1 cellular context compared by ENCODE assay signal in the genomic region with DNA sequence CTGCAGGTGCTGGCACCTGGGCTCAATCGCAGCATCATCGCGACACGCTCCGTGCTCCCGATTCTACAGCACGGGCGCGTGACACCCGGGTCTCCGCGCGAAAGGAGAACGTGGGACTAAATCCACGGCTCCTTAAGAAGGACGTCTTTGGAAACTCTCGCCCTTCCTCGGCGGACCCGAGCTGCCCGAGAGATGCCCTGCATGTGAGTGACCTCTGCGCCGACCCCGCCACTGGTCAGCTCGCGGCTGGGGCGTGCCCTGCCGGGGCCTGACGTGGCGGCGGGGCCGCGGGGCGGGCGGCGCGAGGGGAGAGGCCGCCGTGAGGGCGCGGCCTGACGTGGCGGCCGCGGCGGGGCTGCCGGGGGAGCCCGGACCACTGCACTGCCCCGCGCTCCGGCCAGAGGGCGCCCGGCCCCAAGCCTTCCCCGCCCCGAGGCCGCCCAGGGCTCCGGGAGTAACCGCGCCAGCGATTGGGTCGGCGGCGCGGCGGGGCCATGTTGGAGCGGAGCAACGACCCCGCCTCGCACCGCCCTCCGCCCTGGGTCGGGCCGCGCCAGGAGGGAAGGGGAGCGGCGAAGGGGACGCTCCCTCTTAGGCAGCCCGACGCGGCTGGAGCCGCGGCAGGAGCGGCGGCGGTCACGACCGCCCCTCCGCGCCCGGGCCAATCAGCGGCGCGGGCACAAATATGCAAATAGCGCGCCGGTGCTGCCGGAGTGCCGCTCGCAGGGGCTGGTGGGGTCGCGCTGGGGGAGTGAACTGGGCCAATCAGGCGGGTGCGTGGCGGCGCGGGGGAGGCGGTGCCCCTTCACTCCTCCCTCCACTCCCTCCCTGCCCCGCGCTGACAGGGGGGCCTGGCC.
TF ChIP-seq lines count a peak whose summit lies in the region.

No MANE protein-coding gene starts in this region.

TF ChIP-seq in HepG2, 621 proteins besides CTCF, POLR2A, EP300 and RAD21 (continued from another document and continues in another):
- TF ChIP-seq, protein P1, sequence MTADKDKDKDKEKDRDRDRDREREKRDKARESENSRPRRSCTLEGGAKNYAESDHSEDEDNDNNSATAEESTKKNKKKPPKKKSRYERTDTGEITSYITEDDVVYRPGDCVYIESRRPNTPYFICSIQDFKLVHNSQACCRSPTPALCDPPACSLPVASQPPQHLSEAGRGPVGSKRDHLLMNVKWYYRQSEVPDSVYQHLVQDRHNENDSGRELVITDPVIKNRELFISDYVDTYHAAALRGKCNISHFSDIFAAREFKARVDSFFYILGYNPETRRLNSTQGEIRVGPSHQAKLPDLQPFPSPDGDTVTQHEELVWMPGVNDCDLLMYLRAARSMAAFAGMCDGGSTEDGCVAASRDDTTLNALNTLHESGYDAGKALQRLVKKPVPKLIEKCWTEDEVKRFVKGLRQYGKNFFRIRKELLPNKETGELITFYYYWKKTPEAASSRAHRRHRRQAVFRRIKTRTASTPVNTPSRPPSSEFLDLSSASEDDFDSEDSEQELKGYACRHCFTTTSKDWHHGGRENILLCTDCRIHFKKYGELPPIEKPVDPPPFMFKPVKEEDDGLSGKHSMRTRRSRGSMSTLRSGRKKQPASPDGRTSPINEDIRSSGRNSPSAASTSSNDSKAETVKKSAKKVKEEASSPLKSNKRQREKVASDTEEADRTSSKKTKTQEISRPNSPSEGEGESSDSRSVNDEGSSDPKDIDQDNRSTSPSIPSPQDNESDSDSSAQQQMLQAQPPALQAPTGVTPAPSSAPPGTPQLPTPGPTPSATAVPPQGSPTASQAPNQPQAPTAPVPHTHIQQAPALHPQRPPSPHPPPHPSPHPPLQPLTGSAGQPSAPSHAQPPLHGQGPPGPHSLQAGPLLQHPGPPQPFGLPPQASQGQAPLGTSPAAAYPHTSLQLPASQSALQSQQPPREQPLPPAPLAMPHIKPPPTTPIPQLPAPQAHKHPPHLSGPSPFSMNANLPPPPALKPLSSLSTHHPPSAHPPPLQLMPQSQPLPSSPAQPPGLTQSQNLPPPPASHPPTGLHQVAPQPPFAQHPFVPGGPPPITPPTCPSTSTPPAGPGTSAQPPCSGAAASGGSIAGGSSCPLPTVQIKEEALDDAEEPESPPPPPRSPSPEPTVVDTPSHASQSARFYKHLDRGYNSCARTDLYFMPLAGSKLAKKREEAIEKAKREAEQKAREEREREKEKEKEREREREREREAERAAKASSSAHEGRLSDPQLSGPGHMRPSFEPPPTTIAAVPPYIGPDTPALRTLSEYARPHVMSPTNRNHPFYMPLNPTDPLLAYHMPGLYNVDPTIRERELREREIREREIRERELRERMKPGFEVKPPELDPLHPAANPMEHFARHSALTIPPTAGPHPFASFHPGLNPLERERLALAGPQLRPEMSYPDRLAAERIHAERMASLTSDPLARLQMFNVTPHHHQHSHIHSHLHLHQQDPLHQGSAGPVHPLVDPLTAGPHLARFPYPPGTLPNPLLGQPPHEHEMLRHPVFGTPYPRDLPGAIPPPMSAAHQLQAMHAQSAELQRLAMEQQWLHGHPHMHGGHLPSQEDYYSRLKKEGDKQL (CRISPR knock-in tag; IDR thresholded peaks at IDR 0.05; ENCODE audit: low read depth), result 0 out of 2 replicates have a peak, but pooled peaks have one; percentile 16
- TF ChIP-seq REST (IDR thresholded peaks at IDR 0.05; ENCODE audit: borderline replicate concordance in 1 of 2, low read depth in 1 of 2, low read length in 2 of 2) (peak in 1 of 2 experiments; percentile 63; a peak in 1 of 4 replicates), EEA1 (CRISPR knock-in tag; IDR thresholded peaks at IDR 0.05; ENCODE audit: borderline replicate concordance) (0 out of 2 replicates have a peak, but pooled peaks have one; percentile 45), TGIF2 (CRISPR knock-in tag; IDR thresholded peaks at IDR 0.05) (0 out of 2 replicates have a peak, but pooled peaks have one; percentile 52), MTA1 (CRISPR knock-in tag; IDR thresholded peaks at IDR 0.05; ENCODE audit: borderline replicate concordance) (peak; percentile 74; the same call in 1 of the 2 replicates), ATF7-NPFF (CRISPR knock-in tag; IDR thresholded peaks at IDR 0.05; ENCODE audit: low read depth) (peak; percentile 49; the same call in 1 of the 2 replicates), ZNF549 (CRISPR knock-in tag; IDR thresholded peaks at IDR 0.05) (peak; percentile 92), NR2F6 (IDR thresholded peaks at IDR 0.05) (peak; percentile 85), NR2F6 (CRISPR knock-in tag; IDR thresholded peaks at IDR 0.05) (peak; percentile 92), ZNF251 (CRISPR knock-in tag; IDR thresholded peaks at IDR 0.05) (no peak), MIER2 (CRISPR knock-in tag; IDR thresholded peaks at IDR 0.05) (0 out of 2 replicates have a peak, but pooled peaks have one; percentile 53), RARA (CRISPR knock-in tag; IDR thresholded peaks at IDR 0.05) (peak; percentile 79), NONO (IDR thresholded peaks at IDR 0.05) (no peak), NONO (CRISPR knock-in tag; conservative IDR thresholded peaks at IDR 0.05) (peak; percentile 59), MIER3 (CRISPR knock-in tag; IDR thresholded peaks at IDR 0.05; ENCODE audit: borderline replicate concordance) (no peak), SALL1 (CRISPR knock-in tag; IDR thresholded peaks at IDR 0.05) (peak; percentile 74), ZNF782 (CRISPR knock-in tag; IDR thresholded peaks at IDR 0.05; ENCODE audit: borderline replicate concordance) (peak; percentile 80; the same call in 1 of the 2 replicates), AGO2 (optimal IDR thresholded peaks at IDR 0.05; ENCODE audit: low read depth, low read length) (peak; percentile 95), CBX1 (IDR thresholded peaks at IDR 0.05; ENCODE audit: low read depth) (peak; percentile 32), JUN (CRISPR knock-in tag; IDR thresholded peaks at IDR 0.05) (peak; percentile 53; the same call in 1 of the 2 replicates), NFKBIZ (CRISPR knock-in tag; IDR thresholded peaks at IDR 0.05) (peak; percentile 54; the same call in 1 of the 2 replicates), FOSL2 (CRISPR knock-in tag; IDR thresholded peaks at IDR 0.05) (peak; percentile 49), ETV5 (CRISPR knock-in tag; IDR thresholded peaks at IDR 0.05; ENCODE audit: borderline replicate concordance) (peak; percentile 17; the same call in 1 of the 2 replicates), ZSCAN29 (CRISPR knock-in tag; conservative IDR thresholded peaks at IDR 0.05) (no peak), LBX2 (CRISPR knock-in tag; IDR thresholded peaks at IDR 0.05; ENCODE audit: borderline replicate concordance) (peak; percentile 25; the same call in 1 of the 2 replicates), ZNF589 (CRISPR knock-in tag; conservative IDR thresholded peaks at IDR 0.05) (peak; percentile 83; the same call in 1 of the 2 replicates), HMGA1 (CRISPR knock-in tag; conservative IDR thresholded peaks at IDR 0.05) (no peak), ZGPAT (CRISPR knock-in tag; IDR thresholded peaks at IDR 0.05) (peak; percentile 72), ZNF138 (CRISPR knock-in tag; IDR thresholded peaks at IDR 0.05; ENCODE audit: low read depth) (0 out of 2 replicates have a peak, but pooled peaks have one; percentile 29), ATF1 (CRISPR knock-in tag; IDR thresholded peaks at IDR 0.05) (no peak), HIVEP1 (CRISPR knock-in tag; IDR thresholded peaks at IDR 0.05) (peak; percentile 55; the same call in 1 of the 2 replicates)
- TF ChIP-seq, protein P2, sequence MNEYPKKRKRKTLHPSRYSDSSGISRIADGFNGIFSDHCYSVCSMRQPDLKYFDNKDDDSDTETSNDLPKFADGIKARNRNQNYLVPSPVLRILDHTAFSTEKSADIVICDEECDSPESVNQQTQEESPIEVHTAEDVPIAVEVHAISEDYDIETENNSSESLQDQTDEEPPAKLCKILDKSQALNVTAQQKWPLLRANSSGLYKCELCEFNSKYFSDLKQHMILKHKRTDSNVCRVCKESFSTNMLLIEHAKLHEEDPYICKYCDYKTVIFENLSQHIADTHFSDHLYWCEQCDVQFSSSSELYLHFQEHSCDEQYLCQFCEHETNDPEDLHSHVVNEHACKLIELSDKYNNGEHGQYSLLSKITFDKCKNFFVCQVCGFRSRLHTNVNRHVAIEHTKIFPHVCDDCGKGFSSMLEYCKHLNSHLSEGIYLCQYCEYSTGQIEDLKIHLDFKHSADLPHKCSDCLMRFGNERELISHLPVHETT (CRISPR knock-in tag; conservative IDR thresholded peaks at IDR 0.05), result peak; percentile 19; the same call in 1 of the 2 replicates
- TF ChIP-seq, protein P3, sequence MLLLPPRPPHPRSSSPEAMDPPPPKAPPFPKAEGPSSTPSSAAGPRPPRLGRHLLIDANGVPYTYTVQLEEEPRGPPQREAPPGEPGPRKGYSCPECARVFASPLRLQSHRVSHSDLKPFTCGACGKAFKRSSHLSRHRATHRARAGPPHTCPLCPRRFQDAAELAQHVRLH (CRISPR knock-in tag; IDR thresholded peaks at IDR 0.05; ENCODE audit: borderline replicate concordance, low read depth), result no peak; the same call in none of the 2 replicates
- TF ChIP-seq, protein P4, sequence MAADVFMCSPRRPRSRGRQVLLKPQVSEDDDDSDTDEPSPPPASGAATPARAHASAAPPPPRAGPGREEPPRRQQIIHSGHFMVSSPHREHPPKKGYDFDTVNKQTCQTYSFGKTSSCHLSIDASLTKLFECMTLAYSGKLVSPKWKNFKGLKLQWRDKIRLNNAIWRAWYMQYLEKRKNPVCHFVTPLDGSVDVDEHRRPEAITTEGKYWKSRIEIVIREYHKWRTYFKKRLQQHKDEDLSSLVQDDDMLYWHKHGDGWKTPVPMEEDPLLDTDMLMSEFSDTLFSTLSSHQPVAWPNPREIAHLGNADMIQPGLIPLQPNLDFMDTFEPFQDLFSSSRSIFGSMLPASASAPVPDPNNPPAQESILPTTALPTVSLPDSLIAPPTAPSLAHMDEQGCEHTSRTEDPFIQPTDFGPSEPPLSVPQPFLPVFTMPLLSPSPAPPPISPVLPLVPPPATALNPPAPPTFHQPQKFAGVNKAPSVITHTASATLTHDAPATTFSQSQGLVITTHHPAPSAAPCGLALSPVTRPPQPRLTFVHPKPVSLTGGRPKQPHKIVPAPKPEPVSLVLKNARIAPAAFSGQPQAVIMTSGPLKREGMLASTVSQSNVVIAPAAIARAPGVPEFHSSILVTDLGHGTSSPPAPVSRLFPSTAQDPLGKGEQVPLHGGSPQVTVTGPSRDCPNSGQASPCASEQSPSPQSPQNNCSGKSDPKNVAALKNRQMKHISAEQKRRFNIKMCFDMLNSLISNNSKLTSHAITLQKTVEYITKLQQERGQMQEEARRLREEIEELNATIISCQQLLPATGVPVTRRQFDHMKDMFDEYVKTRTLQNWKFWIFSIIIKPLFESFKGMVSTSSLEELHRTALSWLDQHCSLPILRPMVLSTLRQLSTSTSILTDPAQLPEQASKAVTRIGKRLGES (CRISPR knock-in tag; IDR thresholded peaks at IDR 0.05; ENCODE audit: borderline replicate concordance), result 0 out of 2 replicates have a peak, but pooled peaks have one; percentile 23
- TF ChIP-seq, protein P5, sequence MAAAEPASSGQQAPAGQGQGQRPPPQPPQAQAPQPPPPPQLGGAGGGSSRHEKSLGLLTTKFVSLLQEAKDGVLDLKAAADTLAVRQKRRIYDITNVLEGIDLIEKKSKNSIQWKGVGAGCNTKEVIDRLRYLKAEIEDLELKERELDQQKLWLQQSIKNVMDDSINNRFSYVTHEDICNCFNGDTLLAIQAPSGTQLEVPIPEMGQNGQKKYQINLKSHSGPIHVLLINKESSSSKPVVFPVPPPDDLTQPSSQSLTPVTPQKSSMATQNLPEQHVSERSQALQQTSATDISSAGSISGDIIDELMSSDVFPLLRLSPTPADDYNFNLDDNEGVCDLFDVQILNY (CRISPR knock-in tag; conservative IDR thresholded peaks at IDR 0.05), result peak; percentile 17; the same call in 1 of the 2 replicates
- TF ChIP-seq, protein P6, sequence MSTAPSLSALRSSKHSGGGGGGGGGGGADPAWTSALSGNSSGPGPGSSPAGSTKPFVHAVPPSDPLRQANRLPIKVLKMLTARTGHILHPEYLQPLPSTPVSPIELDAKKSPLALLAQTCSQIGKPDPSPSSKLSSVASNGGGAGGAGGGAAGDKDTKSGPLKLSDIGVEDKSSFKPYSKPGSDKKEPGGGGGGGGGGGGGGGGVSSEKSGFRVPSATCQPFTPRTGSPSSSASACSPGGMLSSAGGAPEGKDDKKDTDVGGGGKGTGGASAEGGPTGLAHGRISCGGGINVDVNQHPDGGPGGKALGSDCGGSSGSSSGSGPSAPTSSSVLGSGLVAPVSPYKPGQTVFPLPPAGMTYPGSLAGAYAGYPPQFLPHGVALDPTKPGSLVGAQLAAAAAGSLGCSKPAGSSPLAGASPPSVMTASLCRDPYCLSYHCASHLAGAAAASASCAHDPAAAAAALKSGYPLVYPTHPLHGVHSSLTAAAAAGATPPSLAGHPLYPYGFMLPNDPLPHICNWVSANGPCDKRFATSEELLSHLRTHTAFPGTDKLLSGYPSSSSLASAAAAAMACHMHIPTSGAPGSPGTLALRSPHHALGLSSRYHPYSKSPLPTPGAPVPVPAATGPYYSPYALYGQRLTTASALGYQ (CRISPR knock-in tag; IDR thresholded peaks at IDR 0.05), result no peak
